13 cellular contexts compared by ENCODE assay signal in the genomic region with DNA sequence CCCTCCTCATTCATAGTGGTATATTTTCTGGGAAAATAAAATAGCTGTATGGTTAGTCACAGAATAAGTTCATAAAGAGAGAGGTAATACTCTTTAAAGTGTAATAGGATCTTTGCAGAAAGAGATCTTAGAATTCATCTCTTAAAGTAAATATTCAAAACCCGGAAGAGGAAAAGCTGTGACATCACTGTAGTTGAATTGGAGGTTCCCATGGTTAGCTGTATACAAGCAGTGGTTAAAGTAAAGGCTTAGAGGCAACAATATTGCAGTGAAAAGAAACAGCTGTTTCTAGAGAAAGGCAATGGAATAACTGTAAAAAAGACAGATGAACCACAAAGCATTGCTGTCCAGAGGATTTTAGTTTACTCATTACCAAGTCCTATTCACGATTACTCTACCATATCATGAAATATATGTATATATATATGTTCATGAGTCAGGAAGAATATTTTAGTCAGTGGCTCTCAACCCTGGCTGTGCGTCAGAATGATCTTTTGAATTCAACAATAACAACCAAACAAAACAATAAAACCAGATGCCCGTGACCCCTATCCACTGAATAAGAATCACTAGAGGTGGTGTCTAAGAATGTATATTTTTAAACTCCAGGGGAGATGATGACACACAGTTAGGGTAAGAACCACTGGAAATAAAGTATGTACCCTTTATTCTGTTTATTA. TPM values are rescaled to one million over a fixed set of nuclear protein-coding genes. Genes with fewer than 3 reads are reported as not detected.
A peak's percentile ranks its signal among the peaks of the same experiment; 100 is the strongest.
DNase-seq lines count a peak whose midpoint lies in the region; ATAC-seq and TF ChIP-seq lines count a peak whose summit lies in the region.
"Had no signal": no experiment of that assay in that cellular context is flagged by ENCODE, and none has a peak within 500 bp of the region (broad histone marks: within the 10 kb centered on the region; RNA-seq: fewer than 3 reads in every experiment).

No MANE protein-coding gene starts in this region.

- H3K27me3 Mint-ChIP-seq in T-helper 2 cell treated with Interferon-gamma antibody and Interleukin-4, amounts not matched to agents 5 μg/mL and 100 μg/mL, for 36 hours (ENCODE audit: low read depth) = no peaks in the 10 kb centered on the region
- H3K27me3 Mint-ChIP-seq in activated T-helper 17 cell treated with anti-CD3 and anti-CD28 coated beads, Interleukin-2, amount 50 U/mL, for 72 hours = no peaks in the 10 kb centered on the region
- H3K27me3 Mint-ChIP-seq: stimulated activated naive B cell treated with anti-CD40 and anti-IgM and Interleukin-4, amounts not matched to agents 10 μg/mL and 1 μg/mL and 100 μg/mL, for 72 hours had no signal

- H3K36me3 Mint-ChIP-seq in T-helper 2 cell treated with Interferon-gamma antibody and Interleukin-4, amounts not matched to agents 5 μg/mL and 100 μg/mL, for 36 hours (ENCODE audit: low read depth) = peaks cover 44% of the 10 kb centered on the region
- peaks cover 50% of the 10 kb centered on the region for H3K36me3 Mint-ChIP-seq in activated T-helper 17 cell treated with anti-CD3 and anti-CD28 coated beads, Interleukin-2, amount 50 U/mL, for 72 hours (ENCODE audit: low read depth)

- no peak for ATAC-seq in activated T-helper 17 cell treated with anti-CD3 and anti-CD28 coated beads, Interleukin-2, amount 50 U/mL, for 72 hours (replicated peaks)
- no peak for ATAC-seq in HG03457 (IDR thresholded peaks at IDR 0.05; ENCODE audit: unreplicated experiment)
- ATAC-seq in GM18870 (IDR thresholded peaks at IDR 0.05; ENCODE audit: unreplicated experiment) = no peak
- ATAC-seq: stimulated activated naive B cell treated with anti-CD40 and anti-IgM and Interleukin-4, amounts not matched to agents 10 μg/mL and 1 μg/mL and 100 μg/mL, for 72 hours had no signal

- H3K4me3 Mint-ChIP-seq in T-helper 2 cell treated with Interferon-gamma antibody and Interleukin-4, amounts not matched to agents 5 μg/mL and 100 μg/mL, for 36 hours = no peak overlapping the region
- H3K4me3 Mint-ChIP-seq in activated T-helper 17 cell treated with anti-CD3 and anti-CD28 coated beads, Interleukin-2, amount 50 U/mL, for 72 hours = peak overlapping the region; percentile 22
- H3K4me3 Mint-ChIP-seq: nephron progenitor cell; stimulated activated naive B cell treated with anti-CD40 and anti-IgM and Interleukin-4, amounts not matched to agents 10 μg/mL and 1 μg/mL and 100 μg/mL, for 72 hours had no signal

- no peak overlapping the region for H3K4me3 ChIP-seq in fibroblast of the aortic adventitia (ENCODE audit: low read depth, low read length)

- peak overlapping the region; percentile 55 for H3K27ac Mint-ChIP-seq in T-helper 2 cell treated with Interferon-gamma antibody and Interleukin-4, amounts not matched to agents 5 μg/mL and 100 μg/mL, for 36 hours
- H3K27ac Mint-ChIP-seq in activated T-helper 17 cell treated with anti-CD3 and anti-CD28 coated beads, Interleukin-2, amount 50 U/mL, for 72 hours = peak overlapping the region; percentile 59
- H3K27ac Mint-ChIP-seq: nephron progenitor cell; stimulated activated naive B cell treated with anti-CD40 and anti-IgM and Interleukin-4, amounts not matched to agents 10 μg/mL and 1 μg/mL and 100 μg/mL, for 72 hours had no signal

- peaks cover 4% of the 10 kb centered on the region for H3K9me3 Mint-ChIP-seq in T-helper 2 cell treated with Interferon-gamma antibody and Interleukin-4, amounts not matched to agents 5 μg/mL and 100 μg/mL, for 36 hours
- no peaks in the 10 kb centered on the region for H3K9me3 Mint-ChIP-seq in activated T-helper 17 cell treated with anti-CD3 and anti-CD28 coated beads, Interleukin-2, amount 50 U/mL, for 72 hours
- H3K9me3 Mint-ChIP-seq: stimulated activated naive B cell treated with anti-CD40 and anti-IgM and Interleukin-4, amounts not matched to agents 10 μg/mL and 1 μg/mL and 100 μg/mL, for 72 hours had no signal

- no peak for DNase-seq in T-helper 2 cell treated with Interferon-gamma antibody and Interleukin-4, amounts not matched to agents 5 μg/mL and 100 μg/mL, for 36 hours (ENCODE audit: low spot score)
- no peak for DNase-seq in T-helper 2 cell
- DNase-seq in fibroblast of the aortic adventitia (ENCODE audit: low read depth) = peak; percentile 51
- peak; percentile 71 for DNase-seq in smooth muscle cell of the brain vasculature (ENCODE audit: low read depth, low spot score)
- no peak for DNase-seq in AG08395 (ENCODE audit: low spot score)
- DNase-seq: activated CD4-positive, CD25-positive, alpha-beta regulatory T cell treated with anti-CD3 and anti-CD28 coated beads, Interleukin-2, amount 50 U/mL, for 72 hours; activated naive CD4-positive, alpha-beta T cell treated with Interleukin-2 at 50 U/mL for 16 hours; NCI-H446 treated with DMSO at 0.1 percent for 48 hours; nephron progenitor cell; stimulated activated naive B cell treated with anti-CD40 and anti-IgM and Interleukin-4, amounts not matched to agents 10 μg/mL and 1 μg/mL and 100 μg/mL, for 72 hours had no signal

- peaks cover 42% of the 10 kb centered on the region for H3K4me1 Mint-ChIP-seq in T-helper 2 cell treated with Interferon-gamma antibody and Interleukin-4, amounts not matched to agents 5 μg/mL and 100 μg/mL, for 36 hours (ENCODE audit: low read depth)
- H3K4me1 Mint-ChIP-seq in activated T-helper 17 cell treated with anti-CD3 and anti-CD28 coated beads, Interleukin-2, amount 50 U/mL, for 72 hours = peaks cover 12% of the 10 kb centered on the region

- no peak for TF ChIP-seq CTCF in fibroblast of the aortic adventitia (IDR thresholded peaks at IDR 0.05; ENCODE audit: insufficient read depth, low read length)

RNA-seq across cellular contexts. Expression of gene ERCC6L2, which starts 4.7 kb away (rescaled TPM):
- total RNA-seq in activated T-helper 17 cell treated with anti-CD3 and anti-CD28 coated beads, Interleukin-2, amount 50 U/mL, for 72 hours = 10 to 100 TPM; 24.5 to 35.7 TPM
- 52.7 and 93.3 TPM in 2 replicates for total RNA-seq in fibroblast of the aortic adventitia (ENCODE audit: low replicate concordance)

Comparison
In these comparisons a context has a peak if more than half of its experiments do, and no peak if none do; other contexts are left out.
1. DNase-seq: peak in fibroblast of the aortic adventitia (single experiment) and smooth muscle cell of the brain vasculature (single experiment); none in T-helper 2 cell treated with Interferon-gamma antibody and Interleukin-4, amounts not matched to agents 5 μg/mL and 100 μg/mL, for 36 hours (single experiment), T-helper 2 cell (0 of 5) and AG08395 (single experiment).